ENCODE assay signal across 1 cellular context in the genomic region with DNA sequence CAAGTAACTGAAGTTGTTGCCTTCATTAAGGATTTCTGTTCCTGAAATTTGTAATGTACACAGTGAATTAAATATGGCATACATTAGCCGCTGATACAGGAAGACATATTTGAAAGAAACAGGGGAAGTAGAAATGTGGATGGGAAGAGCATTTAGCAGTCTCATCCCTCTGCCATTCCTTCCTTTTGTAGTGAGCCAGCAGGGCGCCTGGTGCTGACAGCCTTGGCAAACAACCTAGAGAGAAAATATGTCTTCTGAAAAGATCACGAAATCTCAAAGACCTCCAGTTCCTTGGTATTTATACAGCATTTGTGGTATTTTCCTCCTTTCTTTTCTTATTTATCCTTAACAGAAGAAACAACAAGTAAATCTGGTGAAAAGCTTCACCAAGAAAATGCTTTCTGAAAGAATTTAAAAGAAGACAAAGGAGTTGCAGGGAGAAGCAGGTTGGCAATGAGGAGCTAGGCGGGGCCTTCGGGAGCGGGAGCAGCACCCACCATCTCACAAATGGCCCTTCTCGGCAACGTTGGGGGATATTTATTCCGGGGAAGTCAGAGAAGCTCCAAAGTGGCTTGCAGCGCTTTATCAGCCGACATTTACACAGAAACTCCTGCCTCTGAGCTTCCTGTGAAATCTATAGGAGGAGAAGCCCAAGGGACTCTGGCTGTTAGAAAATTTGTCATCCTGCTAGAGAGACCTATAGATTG.
A peak's percentile ranks its signal among the peaks of the same experiment; 100 is the strongest.
TF ChIP-seq lines count a peak whose summit lies in the region.

No MANE protein-coding gene starts in this region.

TF ChIP-seq in H1, 55 proteins besides CTCF, POLR2A, EP300 and RAD21:
- TF ChIP-seq ASH2L (IDR thresholded peaks at IDR 0.05; ENCODE audit: low read length) (peak; percentile 40), TEAD4 (IDR thresholded peaks at IDR 0.05; ENCODE audit: low read depth, low read length) (peak; percentile 7; the same call in 1 of the 2 replicates), YY1 (IDR thresholded peaks at IDR 0.05; ENCODE audit: low read depth, low read length) (peak; percentile 70), GTF2F1 (IDR thresholded peaks at IDR 0.05; ENCODE audit: borderline replicate concordance, low read depth, low read length) (no peak), SIN3A (conservative IDR thresholded peaks at IDR 0.05 in 1 of 2, IDR thresholded peaks at IDR 0.05 in 1 of 2; ENCODE audit: low read depth in 1 of 2, low read length in 2 of 2) (no peak), ZNF274 (IDR thresholded peaks at IDR 0.05; ENCODE audit: borderline replicate concordance, extremely low read depth, low read length) (no peak), KDM4A (IDR thresholded peaks at IDR 0.05; ENCODE audit: low read depth, low read length, severe bottlenecking) (no peak), KDM1A (IDR thresholded peaks at IDR 0.05; ENCODE audit: borderline replicate concordance, low read length) (no peak), MAFK (IDR thresholded peaks at IDR 0.05; ENCODE audit: low read depth, low read length) (peak; percentile 30; the same call in 1 of the 2 replicates), EGR1 (IDR thresholded peaks at IDR 0.05; ENCODE audit: borderline replicate concordance, low read depth, low read length) (no peak), SUZ12 (IDR thresholded peaks at IDR 0.05; ENCODE audit: low read length) (no peak), SIX5 (IDR thresholded peaks at IDR 0.05; ENCODE audit: low read depth, low read length) (no peak), SIRT6 (IDR thresholded peaks at IDR 0.05; ENCODE audit: low read length) (no peak), PHF8 (conservative IDR thresholded peaks at IDR 0.05; ENCODE audit: low read depth, low read length) (no peak), HDAC2 (IDR thresholded peaks at IDR 0.05; ENCODE audit: borderline replicate concordance in 1 of 2, low read depth in 2 of 2, low read length in 2 of 2) (no peak)
TF ChIP-seq in H1: peak in this region for 4.
